In the genomic region with DNA sequence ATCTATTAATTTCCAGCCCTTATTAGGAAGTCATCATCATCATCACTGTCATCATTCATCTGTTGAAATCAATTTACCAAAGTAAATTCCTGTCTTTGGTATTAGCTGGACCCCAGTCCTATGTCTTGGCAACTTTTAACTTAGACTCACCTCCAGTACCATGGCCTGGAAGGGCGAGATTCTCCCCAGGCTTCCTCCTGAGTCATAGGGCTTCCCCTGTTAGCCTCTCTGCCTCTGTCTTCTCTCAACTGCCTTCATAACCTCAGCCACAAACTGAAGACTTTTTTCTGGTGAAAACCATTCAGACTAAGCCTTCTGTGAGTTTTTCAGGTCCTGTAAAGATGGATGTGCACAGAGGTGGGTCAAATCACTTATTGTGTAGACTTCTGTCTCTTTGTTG, we compare ENCODE assay signal across 19 cellular contexts.
DNase-seq lines count a peak whose midpoint lies in the region; ATAC-seq and TF ChIP-seq lines count a peak whose summit lies in the region.
"Had no signal": no experiment of that assay in that cellular context is flagged by ENCODE, and none has a peak within 500 bp of the region (broad histone marks: within the 10 kb centered on the region; RNA-seq: fewer than 3 reads in every experiment).

No MANE protein-coding gene starts in this region.

- TF ChIP-seq CTCF in choroid plexus epithelial cell (conservative IDR thresholded peaks at IDR 0.05; ENCODE audit: low read depth, low read length) (no peak), smooth muscle cell (IDR thresholded peaks at IDR 0.05; ENCODE audit: borderline replicate concordance, insufficient read depth, poor library complexity, severe bottlenecking) (no peak)

- H3K79me2 ChIP-seq in smooth muscle cell (ENCODE audit: low read depth) = no peaks in the 10 kb centered on the region

- DNase-seq in HT1080 (ENCODE audit: low read depth) = peak; percentile 17
- peak; percentile 3 for DNase-seq in choroid plexus epithelial cell (ENCODE audit: low read depth)
- DNase-seq in smooth muscle cell (lab: John Stamatoyannopoulos, UW; ENCODE audit: unreplicated experiment) = no peak
- DNase-seq: 8988T; AML-193; Caco-2; CD8-positive, alpha-beta memory T cell; DND-41; GDM1; GOT3; H9 had no signal

- H3K27ac Mint-ChIP-seq in activated T-helper 17 cell treated with anti-CD3 and anti-CD28 coated beads, Interleukin-2, amount 50 U/mL, for 72 hours = no peak overlapping the region
- H3K27ac Mint-ChIP-seq: CD8-positive, alpha-beta memory T cell; H9 had no signal

- H3K27ac ChIP-seq in smooth muscle cell (ENCODE audit: low read depth) = no peak overlapping the region
- H3K27ac ChIP-seq: BLaER1, HL-60 had no signal

- 67% methylated on average over 1 of the region's 1 CpG for WGBS in smooth muscle cell (ENCODE audit: low lambda C conversion rate)

- H3K4me3 ChIP-seq in choroid plexus epithelial cell (ENCODE audit: low read depth, low read length) (no peak overlapping the region), smooth muscle cell (no peak overlapping the region)
- H3K4me3 ChIP-seq: BLaER1, K562 had no signal

- H3F3A ChIP-seq in smooth muscle cell (ENCODE audit: low read depth) = no peaks in the 10 kb centered on the region

- no peaks in the 10 kb centered on the region for H3K36me3 ChIP-seq in smooth muscle cell (ENCODE audit: low read depth)
- H3K36me3 ChIP-seq: BLaER1 had no signal

- no peaks in the 10 kb centered on the region for H3K4me1 Mint-ChIP-seq in activated T-helper 17 cell treated with anti-CD3 and anti-CD28 coated beads, Interleukin-2, amount 50 U/mL, for 72 hours
- H3K4me1 Mint-ChIP-seq: CD8-positive, alpha-beta memory T cell; H9 had no signal

- H3K27me3 Mint-ChIP-seq in activated T-helper 17 cell treated with anti-CD3 and anti-CD28 coated beads, Interleukin-2, amount 50 U/mL, for 72 hours = no peaks in the 10 kb centered on the region
- H3K27me3 Mint-ChIP-seq: CD8-positive, alpha-beta memory T cell had no signal

- no peaks in the 10 kb centered on the region for H3K36me3 Mint-ChIP-seq in activated T-helper 17 cell treated with anti-CD3 and anti-CD28 coated beads, Interleukin-2, amount 50 U/mL, for 72 hours (ENCODE audit: low read depth)
- H3K36me3 Mint-ChIP-seq: CD8-positive, alpha-beta memory T cell had no signal

- H3K4me1 ChIP-seq in smooth muscle cell (ENCODE audit: low read depth) = no peaks in the 10 kb centered on the region
- H3K4me1 ChIP-seq: BLaER1, Caco-2 had no signal

- H2AFZ ChIP-seq in smooth muscle cell (ENCODE audit: low read depth) = no peak overlapping the region

- no peaks in the 10 kb centered on the region for H4K20me1 ChIP-seq in smooth muscle cell (ENCODE audit: low read depth)
- H4K20me1 ChIP-seq: BLaER1 had no signal

- peaks cover 6% of the 10 kb centered on the region for H3K9me3 Mint-ChIP-seq in activated T-helper 17 cell treated with anti-CD3 and anti-CD28 coated beads, Interleukin-2, amount 50 U/mL, for 72 hours
- H3K9me3 Mint-ChIP-seq: H9 had no signal

- no peaks in the 10 kb centered on the region for H3K9me3 ChIP-seq in smooth muscle cell (replicated peaks; ENCODE audit: low read depth)
- H3K9me3 ChIP-seq: BLaER1, Caco-2 had no signal

- ATAC-seq in GM18907 (IDR thresholded peaks at IDR 0.05; ENCODE audit: unreplicated experiment) (peak; percentile 66), HG02623 (IDR thresholded peaks at IDR 0.05; ENCODE audit: unreplicated experiment) (peak; percentile 59), HG03095 (IDR thresholded peaks at IDR 0.05; ENCODE audit: unreplicated experiment) (no peak), HG03439 (IDR thresholded peaks at IDR 0.05; ENCODE audit: unreplicated experiment) (no peak)
- no peak for ATAC-seq in activated T-helper 17 cell treated with anti-CD3 and anti-CD28 coated beads, Interleukin-2, amount 50 U/mL, for 72 hours (replicated peaks)
- ATAC-seq: K562 had no signal

- H3K4me3 Mint-ChIP-seq in activated T-helper 17 cell treated with anti-CD3 and anti-CD28 coated beads, Interleukin-2, amount 50 U/mL, for 72 hours = no peak overlapping the region
- H3K4me3 Mint-ChIP-seq: CD8-positive, alpha-beta memory T cell; H9 had no signal

- H3K4me2 ChIP-seq in smooth muscle cell = no peak overlapping the region
- H3K4me2 ChIP-seq: BLaER1 had no signal

- H3K9ac ChIP-seq in smooth muscle cell (ENCODE audit: low read depth) = no peak overlapping the region
- H3K9ac ChIP-seq: BLaER1 had no signal

- H3K27me3 ChIP-seq in smooth muscle cell (ENCODE audit: low read depth) = peaks cover 12% of the 10 kb centered on the region
- H3K27me3 ChIP-seq: BLaER1 had no signal

Comparison
In these comparisons a context has a peak if more than half of its experiments do, and no peak if none do; other contexts are left out.
1. ATAC-seq: peak in GM18907 (single experiment) and HG02623 (single experiment); none in HG03095 (single experiment), HG03439 (single experiment) and activated T-helper 17 cell treated with anti-CD3 and anti-CD28 coated beads, Interleukin-2, amount 50 U/mL, for 72 hours (single experiment).